14 cellular contexts compared by ENCODE assay signal in genomic region chr3:134360046-134360445, GRCh38. TPM values are rescaled to one million over a fixed set of nuclear protein-coding genes. Genes with fewer than 3 reads are reported as not detected.
DNase-seq lines count a peak whose midpoint lies in the region; ATAC-seq, FAIRE-seq and TF ChIP-seq lines count a peak whose summit lies in the region.
"Had no signal": no experiment of that assay in that cellular context is flagged by ENCODE, and none has a peak within 500 bp of the region (broad histone marks: within the 10 kb centered on the region; RNA-seq: fewer than 3 reads in every experiment).

No MANE protein-coding gene starts in this region.

- peak overlapping the region; percentile 57 for H3K9ac ChIP-seq in NT2/D1 (ENCODE audit: insufficient read length, low read depth)

- ATAC-seq in GM18858 (IDR thresholded peaks at IDR 0.05; ENCODE audit: unreplicated experiment) (no peak), HG02840 (IDR thresholded peaks at IDR 0.05; ENCODE audit: low FRiP score, unreplicated experiment) (no peak)
- ATAC-seq: naive thymus-derived CD8-positive, alpha-beta T cell had no signal

- H3K4me1 Mint-ChIP-seq in chondrocyte (ENCODE audit: low read depth) (peaks cover 95% of the 10 kb centered on the region), mesothelial cell of epicardium (peaks cover 69% of the 10 kb centered on the region)

- H3K4me3 Mint-ChIP-seq in chondrocyte (ENCODE audit: unreplicated experiment) = peak overlapping the region; percentile 28
- H3K4me3 Mint-ChIP-seq in mesothelial cell of epicardium = no peak overlapping the region
- H3K4me3 Mint-ChIP-seq: activated naive CD8-positive, alpha-beta T cell; IgD-negative memory B cell; naive thymus-derived CD8-positive, alpha-beta T cell had no signal

- H3K9me3 ChIP-seq in NT2/D1 (ENCODE audit: insufficient read depth, low read length) = no peaks in the 10 kb centered on the region
- no peaks in the 10 kb centered on the region for H3K9me3 ChIP-seq in tibial artery

- H3K4me3 ChIP-seq in NT2/D1 (ENCODE audit: insufficient read length, low read depth) (no peak overlapping the region), tibial artery (no peak overlapping the region)

- H3K27me3 Mint-ChIP-seq in chondrocyte (ENCODE audit: low read depth) = no peaks in the 10 kb centered on the region
- no peaks in the 10 kb centered on the region for H3K27me3 Mint-ChIP-seq in mesothelial cell of epicardium (ENCODE audit: low read depth)

- peaks cover 91% of the 10 kb centered on the region for H3K36me3 ChIP-seq in NT2/D1 (ENCODE audit: insufficient read depth, insufficient read length, low read length)
- peaks cover 83 to 91% (median 85%) of the 10 kb centered on the region in 3 donors for H3K36me3 ChIP-seq in tibial artery

- TF ChIP-seq CTCF in chondrocyte (IDR thresholded peaks at IDR 0.05) (no peak), mesothelial cell of epicardium (IDR thresholded peaks at IDR 0.05; ENCODE audit: unreplicated experiment) (no peak), tibial artery (IDR thresholded peaks at IDR 0.05) (no peak)

- H3K9me3 Mint-ChIP-seq in chondrocyte (ENCODE audit: low read depth) = no peaks in the 10 kb centered on the region
- H3K9me3 Mint-ChIP-seq in mesothelial cell of epicardium = no peaks in the 10 kb centered on the region
- H3K9me3 Mint-ChIP-seq: IgD-negative memory B cell; naive thymus-derived CD8-positive, alpha-beta T cell had no signal

- peak overlapping the region; percentile 96 for H3K27ac Mint-ChIP-seq in chondrocyte (ENCODE audit: unreplicated experiment)
- peak overlapping the region; percentile 99 for H3K27ac Mint-ChIP-seq in mesothelial cell of epicardium
- H3K27ac Mint-ChIP-seq: activated naive CD8-positive, alpha-beta T cell; IgD-negative memory B cell; naive thymus-derived CD8-positive, alpha-beta T cell had no signal

- no peak for FAIRE-seq in frontal cortex (lab: Jason Lieb, UNC)
- FAIRE-seq: D721Med, endometrium had no signal

- H3K36me3 Mint-ChIP-seq in chondrocyte (ENCODE audit: low read depth) = peaks cover 56% of the 10 kb centered on the region
- H3K36me3 Mint-ChIP-seq in mesothelial cell of epicardium = peaks cover 36% of the 10 kb centered on the region
- H3K36me3 Mint-ChIP-seq: activated naive CD8-positive, alpha-beta T cell; IgD-negative memory B cell; naive thymus-derived CD8-positive, alpha-beta T cell had no signal

- H3K27me3 ChIP-seq in NT2/D1 (ENCODE audit: insufficient read depth, insufficient read length) (no peaks in the 10 kb centered on the region), tibial artery (no peaks in the 10 kb centered on the region)

- peaks cover 56% of the 10 kb centered on the region for H3K4me1 ChIP-seq in NT2/D1 (ENCODE audit: insufficient read depth, insufficient read length)
- H3K4me1 ChIP-seq in tibial artery = peaks cover 16 to 98% (median 96%) of the 10 kb centered on the region in 4 donors

- no peak for DNase-seq in NT2/D1 (ENCODE audit: low read depth, low spot score)
- peak; percentile 82 for DNase-seq in chondrocyte (ENCODE audit: low spot score)
- no peak for DNase-seq in mesothelial cell of epicardium (ENCODE audit: low spot score in 2 of 2, unreplicated experiment in 2 of 2)
- no peak for DNase-seq in tibial artery
- no peak for DNase-seq in frontal cortex (ENCODE audit: low spot score in 2 of 2)
- DNase-seq: naive thymus-derived CD8-positive, alpha-beta T cell; NCI-H1694 had no signal

- intact Hi-C loops in tibial artery (cut with DNase I; ENCODE audit: low total_unique reads) = loop anchor here (5.0 kb wide), 1 partner anchor 33 kb away; no protein-coding TSS in a partner anchor

- H3K27ac ChIP-seq in tibial artery = peak overlapping the region; percentile 84 to 98

RNA-seq across cellular contexts. Expression of gene AMOTL2, which starts 14.2 kb away (rescaled TPM):
- total RNA-seq in chondrocyte (145 to 259 TPM (median 256 TPM) in 3 replicates), mesothelial cell of epicardium (281 to 297 TPM (median 296 TPM) in 3 replicates), frontal cortex (62.0 TPM)
- total RNA-seq: naive thymus-derived CD8-positive, alpha-beta T cell; T-helper 1 cell treated with Interleukin-12 subunit alpha and Interleukin-12 subunit beta and Interleukin-4 antibody, amounts not matched to agents 30 ng/mL and 1 ng/mL, for 36 hours had no signal
